In the genomic region with DNA sequence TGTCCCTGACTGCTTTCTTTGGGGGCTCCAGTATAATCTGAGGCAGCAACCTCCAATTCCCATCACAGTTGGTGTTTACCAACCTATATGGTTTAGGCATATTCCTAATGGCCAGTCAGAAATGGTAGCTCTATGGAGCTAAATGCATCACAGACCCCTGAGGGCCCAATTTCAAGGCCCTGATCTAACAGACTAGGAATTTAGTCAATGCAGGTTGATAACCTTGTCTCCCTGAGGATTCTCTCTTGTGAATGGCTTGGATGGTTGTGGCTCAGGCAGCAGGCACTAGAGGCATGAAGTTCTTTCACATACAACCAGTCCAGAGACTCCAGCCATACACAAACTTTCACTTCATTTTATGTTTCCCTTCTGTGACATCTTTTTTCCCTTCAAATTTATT, we compare ENCODE assay signal across 16 cellular contexts. TPM values are rescaled to one million over a fixed set of nuclear protein-coding genes. Genes with fewer than 3 reads are reported as not detected.
A peak's percentile ranks its signal among the peaks of the same experiment; 100 is the strongest.
DNase-seq lines count a peak whose midpoint lies in the region; FAIRE-seq and TF ChIP-seq lines count a peak whose summit lies in the region.
"Had no signal": no experiment of that assay in that cellular context is flagged by ENCODE, and none has a peak within 500 bp of the region (broad histone marks: within the 10 kb centered on the region; RNA-seq: fewer than 3 reads in every experiment).

No MANE protein-coding gene starts in this region.

- H4K91ac ChIP-seq in H1 (replicated peaks; ENCODE audit: insufficient read length, low read length): no peak overlapping the region

- intact Hi-C loops in CD14-positive monocyte (cut with micrococcal nuclease): no loop called here

- CTCF ChIA-PET in H1 (lab: Charles Lee; ENCODE audit: partially characterized antibody): interaction anchor here (0.9 kb wide), 1 partner anchor 17 kb away, joined by 3 read pairs; no protein-coding TSS in a partner anchor

- no peak overlapping the region for H4K8ac ChIP-seq in H1 (ENCODE audit: extremely low read depth, insufficient read depth, low read length)
- no peak overlapping the region for H4K8ac ChIP-seq in mesendoderm (ENCODE audit: low read depth, low read length)

- H3K27me3 ChIP-seq in Karpas-422 (ENCODE audit: low read length): no peaks in the 10 kb centered on the region
- H3K27me3 ChIP-seq in H1 (replicated peaks in 1 of 4; ENCODE audit: control insufficient read depth in 3 of 4, extremely low read depth in 1 of 4, insufficient read depth in 3 of 4, low read length in 3 of 4): no peaks in the 10 kb centered on the region
- H3K27me3 ChIP-seq in mesendoderm (ENCODE audit: insufficient read depth, low read length, poor library complexity): no peaks in the 10 kb centered on the region

- H2AK5ac ChIP-seq in H1 (ENCODE audit: low read depth, low read length): no peak overlapping the region
- H2AK5ac ChIP-seq in mesendoderm (ENCODE audit: low read length): no peak overlapping the region

- H3K36me3 Mint-ChIP-seq in glutamatergic neuron (ENCODE audit: unreplicated experiment) (no peaks in the 10 kb centered on the region), CD14-positive monocyte (no peaks in the 10 kb centered on the region)
- H3K36me3 Mint-ChIP-seq: CD8-positive, alpha-beta memory T cell had no signal

- H3K27ac Mint-ChIP-seq in glutamatergic neuron (ENCODE audit: unreplicated experiment) (no peak overlapping the region), CD14-positive monocyte (no peak overlapping the region)
- H3K27ac Mint-ChIP-seq: CD8-positive, alpha-beta memory T cell; H9 had no signal

- H3K18ac ChIP-seq in H1 (ENCODE audit: extremely low read depth, low read length): no peak overlapping the region
- no peak overlapping the region for H3K18ac ChIP-seq in mesendoderm (ENCODE audit: low read length)

- H2BK5ac ChIP-seq in H1 (ENCODE audit: low read depth, low read length) (no peak overlapping the region), mesendoderm (ENCODE audit: low read length) (no peak overlapping the region)

- H3K23me2 ChIP-seq in H1 (ENCODE audit: low read depth, low read length): no peaks in the 10 kb centered on the region

- no peak overlapping the region for H2AFZ ChIP-seq in Karpas-422 (ENCODE audit: low read length)
- H2AFZ ChIP-seq in H1 (ENCODE audit: low read length): no peak overlapping the region
- H2AFZ ChIP-seq: GM23248 had no signal

- no peaks in the 10 kb centered on the region for H3K36me3 ChIP-seq in Karpas-422 (ENCODE audit: insufficient read depth, low read length)
- H3K36me3 ChIP-seq in H1 (ENCODE audit: control insufficient read depth in 2 of 4, insufficient read depth in 4 of 4, low read length in 3 of 4): no peaks in the 10 kb centered on the region
- no peaks in the 10 kb centered on the region for H3K36me3 ChIP-seq in mesendoderm (ENCODE audit: control insufficient read depth, insufficient read depth, low read length)

- DNase-seq in Karpas-422: peak; percentile 10
- DNase-seq in H1 (ENCODE audit: low read depth in 1 of 2, low spot score in 2 of 2): peak in 1 of 2 experiments; percentile 38
- DNase-seq in mesendoderm: peak; percentile 96
- DNase-seq in glutamatergic neuron: no peak
- DNase-seq in CD14-positive monocyte (ENCODE audit: low spot score): no peak
- no peak for DNase-seq in medulla oblongata (ENCODE audit: extremely low spot score)
- DNase-seq: Caco-2; CD8-positive, alpha-beta memory T cell; DND-41; GM23248; H9 had no signal

- H3K56ac ChIP-seq in H1 (replicated peaks; ENCODE audit: insufficient read length, low read depth, low read length) (no peak overlapping the region), mesendoderm (ENCODE audit: low read length) (no peak overlapping the region)

- H3K27ac ChIP-seq in Karpas-422 (ENCODE audit: low read length): no peak overlapping the region
- no peak overlapping the region for H3K27ac ChIP-seq in H1 (ENCODE audit: low read depth, low read length)
- H3K27ac ChIP-seq in mesendoderm (ENCODE audit: low read depth, low read length): no peak overlapping the region
- H3K27ac ChIP-seq: A549, GM23248 had no signal

- H3K79me1 ChIP-seq in H1 (ENCODE audit: low read depth, low read length) (no peaks in the 10 kb centered on the region), mesendoderm (ENCODE audit: low read length) (no peaks in the 10 kb centered on the region)

- peak; percentile 57 for FAIRE-seq in H1 (lab: Jason Lieb, UNC)
- FAIRE-seq: A549, GM12878 had no signal

- no peak overlapping the region for H2BK12ac ChIP-seq in H1 (ENCODE audit: low read depth, low read length)

- H3K4me1 ChIP-seq in Karpas-422 (ENCODE audit: low read length): no peaks in the 10 kb centered on the region
- peaks cover 0 to 4% (median 0%) of the 10 kb centered on the region in 4 experiments; a peak in 2 of 7 replicates for H3K4me1 ChIP-seq in H1 (replicated peaks in 1 of 4; ENCODE audit: control insufficient read depth in 3 of 4, insufficient read depth in 4 of 4, low read length in 3 of 4)
- H3K4me1 ChIP-seq in mesendoderm (ENCODE audit: control insufficient read depth, low read depth, low read length): no peaks in the 10 kb centered on the region
- H3K4me1 ChIP-seq: A549, Caco-2 had no signal

- H3K4ac ChIP-seq in H1 (replicated peaks; ENCODE audit: insufficient read length, low read depth, low read length): no peak overlapping the region
- no peak overlapping the region for H3K4ac ChIP-seq in mesendoderm (ENCODE audit: low read depth, low read length)

- H4K20me1 ChIP-seq in Karpas-422 (ENCODE audit: insufficient read depth, low read depth, low read length) (no peaks in the 10 kb centered on the region), H1 (replicated peaks in 1 of 2; ENCODE audit: control insufficient read depth in 1 of 2, insufficient read depth in 2 of 2, low read length in 2 of 2) (no peaks in the 10 kb centered on the region)

- H3K23ac ChIP-seq in H1 (ENCODE audit: insufficient read length) (no peak overlapping the region), mesendoderm (ENCODE audit: low read length) (no peak overlapping the region)

- no peaks in the 10 kb centered on the region for H3K9me2 ChIP-seq in Karpas-422 (replicated peaks; ENCODE audit: insufficient read depth, low read length)

- TF ChIP-seq CTCF in H1 (IDR thresholded peaks at IDR 0.05; ENCODE audit: control extremely low read depth in 1 of 3, insufficient read depth in 1 of 3, low read depth in 1 of 3, low read length in 3 of 3) (no peak), glutamatergic neuron (IDR thresholded peaks at IDR 0.05; ENCODE audit: partially characterized antibody, unreplicated experiment) (no peak), CD14-positive monocyte (IDR thresholded peaks at IDR 0.05) (no peak)

- H4K5ac ChIP-seq in H1 (ENCODE audit: insufficient read length, low read depth, low read length): no peak overlapping the region
- H4K5ac ChIP-seq in mesendoderm (ENCODE audit: low read length): no peak overlapping the region

- H3K9me3 Mint-ChIP-seq in glutamatergic neuron (ENCODE audit: unreplicated experiment) (no peaks in the 10 kb centered on the region), CD14-positive monocyte (peaks cover 0 to 2% (median 0%) of the 10 kb centered on the region in 7 donors)
- H3K9me3 Mint-ChIP-seq: H9 had no signal

- TF ChIP-seq POLR2A in H1 (IDR thresholded peaks at IDR 0.05; ENCODE audit: control extremely low read depth in 1 of 2, low read depth in 2 of 2, low read length in 2 of 2): no peak

- H3K27me3 Mint-ChIP-seq in glutamatergic neuron (ENCODE audit: unreplicated experiment) (no peaks in the 10 kb centered on the region), CD14-positive monocyte (ENCODE audit: low read depth in 3 of 3) (peaks cover 0 to 4% (median 1%) of the 10 kb centered on the region in 3 donors)

- H3K4me2 ChIP-seq in Karpas-422 (ENCODE audit: low read depth, low read length, poor library complexity, severe bottlenecking): no peak overlapping the region
- H3K4me2 ChIP-seq in H1 (ENCODE audit: insufficient read depth in 1 of 2, low read depth in 2 of 2, low read length in 2 of 2): no peak overlapping the region
- H3K4me2 ChIP-seq in mesendoderm (ENCODE audit: low read length): no peak overlapping the region
- H3K4me2 ChIP-seq: A549 had no signal

- no peak for TF ChIP-seq EP300 in H1 (IDR thresholded peaks at IDR 0.05; ENCODE audit: borderline replicate concordance in 1 of 2, low read depth in 2 of 2, low read length in 2 of 2)

- H3K9me3 ChIP-seq in Karpas-422 (ENCODE audit: low read length): no peaks in the 10 kb centered on the region
- no peaks in the 10 kb centered on the region for H3K9me3 ChIP-seq in H1 (ENCODE audit: insufficient read depth in 2 of 2, low read depth in 1 of 2, low read length in 1 of 2)
- H3K9me3 ChIP-seq: A549, Caco-2 had no signal

- H3K9ac ChIP-seq in Karpas-422 (ENCODE audit: low read length) (no peak overlapping the region), H1 (replicated peaks in 1 of 4; ENCODE audit: extremely low read depth in 1 of 4, low read depth in 3 of 4, low read length in 3 of 4) (no peak overlapping the region), mesendoderm (ENCODE audit: low read length) (no peak overlapping the region)
- H3K9ac ChIP-seq: GM23248 had no signal

- POLR2A ChIA-PET in H1 (lab: Charles Lee; ENCODE audit: partially characterized antibody): no interaction called here

- H3K79me2 ChIP-seq in Karpas-422 (ENCODE audit: low read length): no peaks in the 10 kb centered on the region
- H3K79me2 ChIP-seq in H1 (ENCODE audit: control insufficient read depth in 1 of 2, insufficient read depth in 2 of 2, low read length in 2 of 2): no peaks in the 10 kb centered on the region
- no peaks in the 10 kb centered on the region for H3K79me2 ChIP-seq in mesendoderm (ENCODE audit: control insufficient read depth, insufficient read depth, low read length)

- H3K4me1 Mint-ChIP-seq in glutamatergic neuron (ENCODE audit: low read depth, unreplicated experiment) (no peaks in the 10 kb centered on the region), CD14-positive monocyte (no peaks in the 10 kb centered on the region)
- H3K4me1 Mint-ChIP-seq: CD8-positive, alpha-beta memory T cell had no signal

- H2BK20ac ChIP-seq in H1 (ENCODE audit: low read length): no peak overlapping the region

- H2BK120ac ChIP-seq in H1 (replicated peaks; ENCODE audit: low read depth, low read length) (no peak overlapping the region), mesendoderm (ENCODE audit: low read depth, low read length) (no peak overlapping the region)

- H3K14ac ChIP-seq in H1 (ENCODE audit: insufficient read length): no peak overlapping the region

- H3K4me3 Mint-ChIP-seq in glutamatergic neuron (ENCODE audit: unreplicated experiment) (no peak overlapping the region), CD14-positive monocyte (no peak overlapping the region)
- H3K4me3 Mint-ChIP-seq: CD8-positive, alpha-beta memory T cell; H9 had no signal

- H3K4me3 ChIP-seq in Karpas-422 (ENCODE audit: low read length) (no peak overlapping the region), H1 (ENCODE audit: extremely low read depth in 1 of 4, insufficient read depth in 2 of 4, low read depth in 3 of 4, low read length in 4 of 4) (no peak overlapping the region), mesendoderm (ENCODE audit: low read length) (no peak overlapping the region)
- H3K4me3 ChIP-seq: A549, GM12878, GM23248 had no signal

- no peak for TF ChIP-seq RAD21 in H1 (IDR thresholded peaks at IDR 0.05 in 1 of 2, conservative IDR thresholded peaks at IDR 0.05 in 1 of 2; ENCODE audit: low read depth in 2 of 2, low read length in 2 of 2)

- H2BK15ac ChIP-seq in H1 (ENCODE audit: low read length): 0 out of 2 replicates have a peak overlapping the region, but pooled peaks have one; percentile 16
- H2BK15ac ChIP-seq in mesendoderm (replicated peaks; ENCODE audit: low read depth): no peak overlapping the region

RNA-seq across cellular contexts. Expression of a gene that starts 59.4 kb away (rescaled TPM):
- total RNA-seq in Karpas-422 (2014; rRNA removed; shearing (Covaris generic); ENCODE audit: low replicate concordance): not detected in 2 replicates
- total RNA-seq in H1 (2021; fragmentation: NEBNext Ultra II Directional; extraction: Animal tissue kit (Norgen Biotek cat#: 25700)): not detected in 2 replicates
- polyA plus RNA-seq in H1 (2011; rRNA removed): not detected in 2 replicates
- polyA plus RNA-seq in H1 (2011; cell fraction: cytosol; rRNA removed): not detected
- polyA plus RNA-seq in H1 (2011; cell fraction: nucleus; rRNA removed): not detected
- polyA plus RNA-seq in H1 (2012, experiment 1 of 2): not detected in 4 replicates
- not detected for polyA plus RNA-seq in H1 (2012, experiment 2 of 2)
- polyA plus RNA-seq in H1 (2013, experiment 1 of 2): 0.04 TPM
- 0.06 TPM for polyA plus RNA-seq in H1 (2013, experiment 2 of 2)
- not detected in 2 replicates for polyA minus RNA-seq in H1 (2011; rRNA and poly(A)+ RNA removed)
- polyA minus RNA-seq in H1 (2011; cell fraction: cytosol; rRNA and poly(A)+ RNA removed): not detected
- not detected for polyA minus RNA-seq in H1 (2011; cell fraction: nucleus; rRNA and poly(A)+ RNA removed)
- polyA plus RNA-seq in mesendoderm (2013, experiment 1 of 2): 0.03 TPM
- polyA plus RNA-seq in mesendoderm (2013, experiment 2 of 2): 0.04 TPM
- total RNA-seq in glutamatergic neuron (ENCODE audit: unreplicated experiment): not detected
- not detected for polyA plus RNA-seq in CD14-positive monocyte
- total RNA-seq: Caco-2; CD8-positive, alpha-beta memory T cell; GM12878; GM23248; H9; HT-29 had no signal
- polyA plus RNA-seq: A549; AG04450; BJ; CD8-positive, alpha-beta memory T cell; GM12878; GM23248 had no signal

Comparison
In these comparisons a context has a peak if more than half of its experiments do, and no peak if none do; other contexts are left out.
1. DNase-seq: peak in Karpas-422 (single experiment) and mesendoderm (single experiment); none in glutamatergic neuron (single experiment), CD14-positive monocyte (single experiment) and medulla oblongata (single experiment).